Comparison of ENCODE assay signal across 12 cellular contexts in genomic region chr15:71781179-71781964, GRCh38. TPM values are rescaled to one million over a fixed set of nuclear protein-coding genes. Genes with fewer than 3 reads are reported as not detected.
DNase-seq lines count a peak whose midpoint lies in the region; ATAC-seq and TF ChIP-seq lines count a peak whose summit lies in the region.
"Had no signal": no experiment of that assay in that cellular context is flagged by ENCODE, and none has a peak within 500 bp of the region (broad histone marks: within the 10 kb centered on the region; RNA-seq: fewer than 3 reads in every experiment).

No MANE protein-coding gene starts in this region.

- no peaks in the 10 kb centered on the region for H4K20me1 ChIP-seq in Loucy (ENCODE audit: insufficient read depth, low read length, poor library complexity, severe bottlenecking)

- ATAC-seq in GM19455 (IDR thresholded peaks at IDR 0.05; ENCODE audit: unreplicated experiment) = peak; percentile 44

- no peak overlapping the region for H3K4me2 ChIP-seq in Loucy (ENCODE audit: low read depth, low read length, poor library complexity, severe bottlenecking)

- peaks cover 3% of the 10 kb centered on the region for H3K4me1 ChIP-seq in Loucy (ENCODE audit: insufficient read depth, low read length, poor library complexity, severe bottlenecking)

- no peaks in the 10 kb centered on the region for H3K9me3 ChIP-seq in Loucy (ENCODE audit: insufficient read depth, low read depth, low read length)
- H3K9me3 ChIP-seq: esophagus muscularis mucosa had no signal

- peak overlapping the region; percentile 80; the same call in 1 of the 2 replicates for H2AFZ ChIP-seq in Loucy (ENCODE audit: low read length)

- intact Hi-C loops in cardiac septum (cut with DNase I) = no loop called here

- H3K79me2 ChIP-seq in Loucy (ENCODE audit: insufficient read depth, low read length) = no peaks in the 10 kb centered on the region

- TF ChIP-seq CTCF in Loucy (conservative IDR thresholded peaks at IDR 0.05; ENCODE audit: low read length) (no peak), foreskin fibroblast (IDR thresholded peaks at IDR 0.05; ENCODE audit: low read depth, low read length) (no peak)

- H3F3A ChIP-seq in Loucy (ENCODE audit: low read depth) = no peaks in the 10 kb centered on the region

- no peaks in the 10 kb centered on the region for H3K27me3 ChIP-seq in Loucy (ENCODE audit: insufficient read depth, low read length, poor library complexity, severe bottlenecking)

- no peaks in the 10 kb centered on the region for H3K9me2 ChIP-seq in Loucy (replicated peaks; ENCODE audit: low read depth, low read length)

- H3K9ac ChIP-seq in Loucy (ENCODE audit: low read depth, low read length, poor library complexity, severe bottlenecking) = no peak overlapping the region

- H3K36me3 ChIP-seq in Loucy (ENCODE audit: insufficient read depth, low read length) = no peaks in the 10 kb centered on the region
- H3K36me3 ChIP-seq: esophagus muscularis mucosa had no signal

- peak; percentile 55 for DNase-seq in EH (ENCODE audit: low read depth)
- peak; percentile 35 to 58 for DNase-seq in foreskin fibroblast
- DNase-seq in activated CD4-positive, CD25-positive, alpha-beta regulatory T cell treated with anti-CD3 and anti-CD28 coated beads, Interleukin-2, amount 50 U/mL, for 72 hours = no peak
- DNase-seq in NCI-H146 (lab: John Stamatoyannopoulos, UW) = no peak
- DNase-seq in cardiac septum (ENCODE audit: low spot score) = no peak
- no peak for DNase-seq in NCI-H1436 (lab: John Stamatoyannopoulos, UW)
- DNase-seq: NCI-H446 treated with DMSO at 0.1 percent for 48 hours had no signal

- no peak overlapping the region for H3K4me3 ChIP-seq in Loucy (ENCODE audit: low read length, poor library complexity, severe bottlenecking)
- H3K4me3 ChIP-seq in foreskin fibroblast (ENCODE audit: low read depth in 1 of 2, low read length in 2 of 2) = no peak overlapping the region
- H3K4me3 ChIP-seq: esophagus muscularis mucosa had no signal

RNA-seq across cellular contexts. Expression of gene NR2E3, which starts 29.0 kb away (rescaled TPM):
- not detected for total RNA-seq in cardiac septum
- total RNA-seq: CD4-positive, CD25-positive, alpha-beta regulatory T cell; esophagus muscularis mucosa; mononuclear cell had no signal

Comparison
In these comparisons a context has a peak if more than half of its experiments do, and no peak if none do; other contexts are left out.
1. DNase-seq: peak in EH (single experiment) and foreskin fibroblast (2 of 2); none in activated CD4-positive, CD25-positive, alpha-beta regulatory T cell treated with anti-CD3 and anti-CD28 coated beads, Interleukin-2, amount 50 U/mL, for 72 hours (single experiment), NCI-H146 (single experiment), cardiac septum (single experiment) and NCI-H1436 (single experiment).